Comparison of ENCODE assay signal across 8 cellular contexts in the genomic region with DNA sequence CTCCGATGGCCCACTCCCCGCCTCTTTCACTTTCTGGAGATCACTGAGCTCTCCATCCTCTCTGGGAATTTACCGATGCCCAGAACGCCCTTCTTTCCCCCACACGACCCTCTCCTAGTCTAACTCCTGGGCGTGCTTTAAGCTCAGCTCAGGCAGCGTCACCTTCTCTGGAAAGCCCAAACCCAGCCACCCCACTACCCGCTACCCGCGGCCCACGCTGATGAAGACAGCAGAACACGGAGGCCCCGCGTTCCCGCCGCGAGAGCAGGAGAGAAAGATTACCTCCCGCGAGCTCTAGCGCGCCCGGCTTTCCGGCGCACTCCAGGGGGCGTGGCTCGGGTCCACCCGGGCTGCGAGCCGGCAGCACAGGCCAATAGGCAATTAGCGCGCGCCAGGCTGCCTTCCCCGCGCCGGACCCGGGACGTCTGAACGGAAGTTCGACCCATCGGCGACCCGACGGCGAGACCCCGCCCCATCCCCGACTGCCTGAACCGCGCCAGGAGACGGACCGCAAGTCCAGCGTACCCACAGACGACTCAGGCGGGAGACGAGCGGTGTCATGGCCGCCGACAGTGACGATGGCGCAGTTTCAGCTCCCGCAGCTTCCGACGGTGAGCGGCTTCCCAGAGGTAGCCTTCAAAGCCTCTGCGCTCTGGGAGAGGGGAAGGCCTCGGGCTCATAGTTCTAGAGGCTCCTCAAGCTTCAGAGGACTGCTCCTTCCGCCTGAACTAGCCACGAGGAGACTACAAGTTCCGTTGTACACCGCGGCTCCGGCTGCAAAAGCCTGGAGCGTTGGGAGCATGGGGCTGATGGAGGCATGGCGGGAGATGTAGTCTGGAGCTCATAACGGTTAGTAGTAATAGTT. TPM values are rescaled to one million over a fixed set of nuclear protein-coding genes. Genes with fewer than 3 reads are reported as not detected.
DNase-seq lines count a peak whose midpoint lies in the region; ATAC-seq and TF ChIP-seq lines count a peak whose summit lies in the region.

A gene (minus strand): TSS at position 747 of the 865 bp plus-strand sequence. CDS start 5,935 bp downstream, outside the sequence.
A gene (plus strand): TSS at position 477 of the 865 bp plus-strand sequence. CDS start 83 bp downstream, at position 560.

- peak within 1 kb of the TSS; percentile 99 for H3K27ac ChIP-seq in lower lobe of right lung

- intact Hi-C loops in lower lobe of right lung (cut with DNase I) = no loop called here

- H3K4me1 ChIP-seq in lower lobe of right lung = peaks cover 34% of the 10 kb centered on the region

- H3K9me3 ChIP-seq in lower lobe of right lung = no peaks in the 10 kb centered on the region

- DNase-seq in COLO668 (lab: John Stamatoyannopoulos, UW; ENCODE audit: unreplicated experiment) (peak; percentile 100), GM20000 (ENCODE audit: low spot score) (peak; percentile 92), HT-29 (ENCODE audit: low spot score) (peak; percentile 90), lower lobe of right lung (peak; percentile 97)
- DNase-seq in NK-92 treated with Interleukin-12 subunit alpha and Interleukin-12 subunit beta, amount 100 ng/mL, for 24 hours (lab: John Stamatoyannopoulos, UW) = peak; percentile 96
- DNase-seq in activated CD8-positive, alpha-beta memory T cell treated with anti-CD3 and anti-CD28 coated beads for 24 hours = peak; percentile 96
- DNase-seq in effector CD8-positive, alpha-beta T cell (lab: John Stamatoyannopoulos, UW) = peak; percentile 78
- peak; percentile 72 to 84 (median 78) for DNase-seq in stimulated activated CD4-positive, alpha-beta T cell treated with anti-CD3 and anti-CD28 coated beads, TNF-alpha, amount 100 ng/mL, for 1 hour (ENCODE audit: low read depth in 3 of 3, low spot score in 1 of 3)

- peaks cover 37% of the 10 kb centered on the region for H3K36me3 ChIP-seq in lower lobe of right lung

- peak; percentile 97 to 98 for ATAC-seq in lower lobe of right lung

- peak within 1 kb of the TSS; percentile 92 for H3K4me3 ChIP-seq in lower lobe of right lung

- TF ChIP-seq CTCF in GM20000 (IDR thresholded peaks at IDR 0.05; ENCODE audit: extremely low read depth, missing control alignments) (no peak), lower lobe of right lung (IDR thresholded peaks at IDR 0.05) (no peak)

- H3K27me3 ChIP-seq in lower lobe of right lung (ENCODE audit: low read depth) = no peaks in the 10 kb centered on the region

RNA-seq across cellular contexts. Expression of the first gene that starts in this region (rescaled TPM):
- 32.6 and 36.0 TPM in 2 replicates for total RNA-seq in HT-29 (2014; rRNA removed; shearing (Covaris generic))
- total RNA-seq in lower lobe of right lung = 23.7 TPM

RNA-seq across cellular contexts. Expression of the second gene that starts in this region (rescaled TPM):
- total RNA-seq in HT-29 (2014; rRNA removed; shearing (Covaris generic)) = 20.5 and 24.2 TPM in 2 replicates
- 11.5 TPM for total RNA-seq in lower lobe of right lung

Comparison
In these comparisons a context has a peak if more than half of its experiments do, and no peak if none do; other contexts are left out.
1. Peak in every context shown above with its lines: DNase-seq, ATAC-seq, H3K4me3 ChIP-seq and H3K27ac ChIP-seq.